ENCODE assay signal across 29 cellular contexts in genomic region chr6:23388239-23388803, GRCh38.
"Had no signal": no experiment of that assay in that cellular context is flagged by ENCODE, and none has a peak within 500 bp of the region (broad histone marks: within the 10 kb centered on the region; RNA-seq: fewer than 3 reads in every experiment).

No MANE protein-coding gene starts in this region.

- H3K4me3 ChIP-seq: MG63, SJCRH30, SK-N-MC had no signal

- H3K36me3 ChIP-seq: MG63, SJCRH30, WERI-Rb-1 had no signal

- H3K27ac ChIP-seq: SJCRH30, SK-N-MC, WERI-Rb-1 had no signal

- H3K9me3 ChIP-seq: MG63, SJCRH30 had no signal

- DNase-seq: activated CD4-positive, alpha-beta T cell treated with anti-CD3 and anti-CD28 coated beads, Interleukin-2, amount 10 ng/mL, durations not matched to agents 24 days and 14 days; activated CD4-positive, alpha-beta T cell treated with anti-CD3 and anti-CD28 coated beads, Interleukin-2, amount 50 U/mL, for 48 hours; activated CD4-positive, CD25-positive, alpha-beta regulatory T cell; activated CD8-positive, alpha-beta T cell treated with anti-CD3 and anti-CD28 coated beads, Interleukin-2, amount 10 ng/mL, durations not matched to agents 7 days and 5 days; activated gamma-delta T cell treated with Interleukin-2 at 50 U/mL for 16 hours; activated naive CD4-positive, alpha-beta T cell treated with anti-CD3 and anti-CD28 coated beads, Interleukin-2, amount 10 ng/mL, durations not matched to agents 7 days and 5 days; activated naive CD8-positive, alpha-beta T cell treated with anti-CD3 and anti-CD28 coated beads, Interleukin-2, amount 50 U/mL, for 24 hours; activated T-cell treated with anti-CD3 and anti-CD28 coated beads, Interleukin-2, amount 50 U/mL, for 24 hours; anterior cingulate cortex; caudate nucleus; cerebellar nuclear complex; Kasumi-1; KBM-7; MG63; NCI-H1048; NCI-H1105 treated with DMSO at 0.1 percent for 48 hours; NCI-H1694; NCI-H1930; NCI-H2081 treated with DMSO at 0.1 percent for 48 hours; NCI-H446; NCI-H510A treated with DMSO at 0.1 percent for 48 hours; NCI-H526 treated with DMSO at 0.1 percent for 48 hours; NCI-H82; SHP77; SJCRH30; T1000; WERI-Rb-1 had no signal

- ATAC-seq: activated CD8-positive, alpha-beta T cell treated with anti-CD3 and anti-CD28 coated beads, Interleukin-2, amount 10 ng/mL, durations not matched to agents 7 days and 5 days; activated naive CD8-positive, alpha-beta T cell treated with anti-CD3 and anti-CD28 coated beads, Interleukin-2, amount 50 U/mL, for 24 hours; Panc1 had no signal

- H3K27me3 ChIP-seq: MG63, SJCRH30 had no signal

- H3K4me1 ChIP-seq: SJCRH30 had no signal
